18 cellular contexts compared by ENCODE assay signal in the genomic region with DNA sequence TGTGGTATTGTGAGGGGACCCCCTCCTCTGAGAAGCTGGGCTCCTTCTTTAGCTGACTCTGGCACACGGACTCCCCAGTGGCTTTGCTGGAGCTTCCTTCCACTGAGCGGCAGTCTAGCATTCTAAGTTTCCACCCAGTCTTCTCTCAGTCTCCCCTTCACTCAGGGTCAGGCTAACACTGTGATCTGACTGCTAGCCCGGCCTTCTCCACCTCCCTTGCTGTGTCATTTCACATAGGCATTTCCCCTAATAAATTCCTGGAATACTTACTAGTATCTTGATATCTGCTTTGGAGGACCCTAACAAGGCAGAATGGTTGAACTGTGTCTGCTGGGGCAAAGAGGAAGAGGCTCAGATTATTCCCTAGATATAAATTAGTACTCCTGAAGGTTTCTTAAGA.
DNase-seq lines count a peak whose midpoint lies in the region; ATAC-seq and TF ChIP-seq lines count a peak whose summit lies in the region.
"Had no signal": no experiment of that assay in that cellular context is flagged by ENCODE, and none has a peak within 500 bp of the region (broad histone marks: within the 10 kb centered on the region; RNA-seq: fewer than 3 reads in every experiment).

No MANE protein-coding gene starts in this region.

- no peak for DNase-seq in right atrium auricular region (ENCODE audit: low spot score)
- no peak for DNase-seq in heart left ventricle
- peak; percentile 63 for DNase-seq in glomerular endothelial cell (ENCODE audit: extremely low read depth, low read depth, low spot score)
- no peak for DNase-seq in osteoblast (ENCODE audit: insufficient read length, low spot score, missing footprints)
- no peak for DNase-seq in vagina (ENCODE audit: extremely low spot score in 2 of 2)
- no peak for DNase-seq in NCI-H748 (lab: John Stamatoyannopoulos, UW; ENCODE audit: unreplicated experiment)
- no peak for DNase-seq in SHP77 (lab: John Stamatoyannopoulos, UW)
- no peak for DNase-seq in stimulated activated CD8-positive, alpha-beta memory T cell treated with anti-CD3 and anti-CD28 coated beads, Interleukin-4, amount 100 ng/mL, for 48 hours
- DNase-seq: activated CD4-positive, alpha-beta T cell treated with anti-CD3 and anti-CD28 coated beads for 4 hours; BE2C; effector memory CD4-positive, alpha-beta T cell; left colon; NCI-H1436; NCI-H2171; stimulated activated CD4-positive, alpha-beta T cell treated with anti-CD3 and anti-CD28 coated beads, Interleukin-4, amount 100 ng/mL, for 1 hour; substantia nigra had no signal

- intact Hi-C loops in heart left ventricle (cut with DNase I) (loop anchor here in 1 of 10 donors (5.0 kb wide), 1 partner anchor 32 kb away; no protein-coding TSS in a partner anchor), vagina (cut with DNase I) (no loop called here)

- 89 to 98% (median 92%) methylated on average over 3 of the region's 3 CpGs for WGBS in heart left ventricle, 4 donors

- no peaks in the 10 kb centered on the region for H3K27me3 ChIP-seq in right atrium auricular region
- H3K27me3 ChIP-seq in heart left ventricle, result no peaks in the 10 kb centered on the region
- H3K27me3 ChIP-seq in osteoblast (ENCODE audit: insufficient read depth, low read length), result no peaks in the 10 kb centered on the region
- no peaks in the 10 kb centered on the region for H3K27me3 ChIP-seq in vagina
- H3K27me3 ChIP-seq: BE2C had no signal

- TF ChIP-seq POLR2A in heart left ventricle (IDR thresholded peaks at IDR 0.05) (no peak), vagina (IDR thresholded peaks at IDR 0.05) (no peak)

- H3K4me1 ChIP-seq in right atrium auricular region (peaks cover 0 to 14% of the 10 kb centered on the region in 2 donors), heart left ventricle (peaks cover 0 to 39% (median 2%) of the 10 kb centered on the region in 12 donors), osteoblast (ENCODE audit: insufficient read depth, low read length) (peaks cover 13% of the 10 kb centered on the region), vagina (peaks cover 8% of the 10 kb centered on the region)
- H3K4me1 ChIP-seq: BE2C had no signal

- H3K27ac ChIP-seq in right atrium auricular region (peak overlapping the region; percentile 73 to 78), heart left ventricle (peak overlapping the region in 3 of 12 donors; percentile 86 to 90 (median 86)), osteoblast (ENCODE audit: low read depth, low read length) (peak overlapping the region; percentile 81), vagina (peak overlapping the region; percentile 74)
- H3K27ac ChIP-seq: 22Rv1 had no signal

- H3K79me2 ChIP-seq in osteoblast (ENCODE audit: insufficient read depth, low read length), result no peaks in the 10 kb centered on the region

- H3K9me3 ChIP-seq in right atrium auricular region (no peaks in the 10 kb centered on the region), heart left ventricle (no peaks in the 10 kb centered on the region), osteoblast (ENCODE audit: low read depth, low read length) (no peaks in the 10 kb centered on the region), vagina (no peaks in the 10 kb centered on the region)
- H3K9me3 ChIP-seq: BE2C had no signal

- H2AFZ ChIP-seq in osteoblast (ENCODE audit: low read length), result peak overlapping the region; percentile 3

- H3K36me3 ChIP-seq in right atrium auricular region, result no peaks in the 10 kb centered on the region
- no peaks in the 10 kb centered on the region for H3K36me3 ChIP-seq in heart left ventricle
- H3K36me3 ChIP-seq in osteoblast (ENCODE audit: insufficient read depth, low read length), result no peaks in the 10 kb centered on the region
- H3K36me3 ChIP-seq in vagina, result no peaks in the 10 kb centered on the region
- H3K36me3 ChIP-seq: BE2C had no signal

- ATAC-seq in heart left ventricle, result no peak
- ATAC-seq: HCT116, left colon had no signal

- H3K4me3 ChIP-seq in right atrium auricular region, result no peak overlapping the region
- H3K4me3 ChIP-seq in heart left ventricle, result no peak overlapping the region
- H3K4me3 ChIP-seq in osteoblast (ENCODE audit: insufficient read depth, low read length), result no peak overlapping the region
- H3K4me3 ChIP-seq in vagina, result no peak overlapping the region

- TF ChIP-seq CTCF in right atrium auricular region (IDR thresholded peaks at IDR 0.05) (no peak), heart left ventricle (IDR thresholded peaks at IDR 0.05) (no peak), osteoblast (IDR thresholded peaks at IDR 0.05; ENCODE audit: extremely low read depth, low read depth, low read length) (no peak), vagina (IDR thresholded peaks at IDR 0.05) (no peak)

- no peaks in the 10 kb centered on the region for H4K20me1 ChIP-seq in osteoblast (ENCODE audit: insufficient read depth, low read length)

- H3K4me2 ChIP-seq in osteoblast (ENCODE audit: insufficient read depth, low read length), result no peak overlapping the region
